1 cellular context compared by ENCODE assay signal in genomic region chr17:42553866-42554249, GRCh38.
TF ChIP-seq lines count a peak whose summit lies in the region.

No MANE protein-coding gene starts in this region.

TF ChIP-seq in H1, 55 proteins besides CTCF, POLR2A, EP300 and RAD21 (continued from another document):
- no peak for TF ChIP-seq USF2 (IDR thresholded peaks at IDR 0.05; ENCODE audit: low read length)
- TF ChIP-seq MAX (IDR thresholded peaks at IDR 0.05): peak; percentile 38; the same call in 1 of the 2 replicates
- TF ChIP-seq JUND (IDR thresholded peaks at IDR 0.05; ENCODE audit: low read length): no peak
- peak; percentile 97 for TF ChIP-seq KDM1A (IDR thresholded peaks at IDR 0.05; ENCODE audit: borderline replicate concordance, low read length)
- TF ChIP-seq TEAD4 (IDR thresholded peaks at IDR 0.05; ENCODE audit: low read depth, low read length): no peak
- no peak for TF ChIP-seq CEBPB (IDR thresholded peaks at IDR 0.05; ENCODE audit: low read depth, low read length)
- TF ChIP-seq HDAC2 (IDR thresholded peaks at IDR 0.05; ENCODE audit: borderline replicate concordance in 1 of 2, low read depth in 2 of 2, low read length in 2 of 2): peak in 1 of 2 experiments; percentile 81; a peak in 1 of 4 replicates
- TF ChIP-seq NANOG (IDR thresholded peaks at IDR 0.05; ENCODE audit: insufficient read depth, low read depth, low read length, poor library complexity, severe bottlenecking): no peak
- TF ChIP-seq BACH1 (IDR thresholded peaks at IDR 0.05; ENCODE audit: low read length): no peak
